31 cellular contexts compared by ENCODE assay signal in genomic region chr20:46640536-46641311, GRCh38. TPM values are rescaled to one million over a fixed set of nuclear protein-coding genes. Genes with fewer than 3 reads are reported as not detected.
DNase-seq lines count a peak whose midpoint lies in the region; FAIRE-seq and TF ChIP-seq lines count a peak whose summit lies in the region.
"Had no signal": no experiment of that assay in that cellular context is flagged by ENCODE, and none has a peak within 500 bp of the region (broad histone marks: within the 10 kb centered on the region; RNA-seq: fewer than 3 reads in every experiment).

No MANE protein-coding gene starts in this region.

- intact Hi-C loops in kidney (cut with DNase I): no loop called here

- H3K36me3 Mint-ChIP-seq in neural progenitor cell: no peaks in the 10 kb centered on the region
- no peaks in the 10 kb centered on the region for H3K36me3 Mint-ChIP-seq in HFFc6 (ENCODE audit: low read depth)
- H3K36me3 Mint-ChIP-seq: activated CD4-positive, alpha-beta memory T cell treated with anti-CD3 and anti-CD28 coated beads for 36 hours; activated naive CD4-positive, alpha-beta T cell treated with anti-CD3 and anti-CD28 coated beads, Interleukin-2, amount 10 ng/mL, durations not matched to agents 7 days and 5 days; natural killer cell treated with Interleukin-12 subunit alpha and Interleukin-12 subunit beta and Interleukin-15 and Interleukin-18, amount 100 ng/mL, for 72 hours; stimulated activated naive B cell treated with anti-CD40 and anti-IgM and Interleukin-4, amounts not matched to agents 10 μg/mL and 1 μg/mL and 100 μg/mL, for 72 hours had no signal

- FAIRE-seq in kidney (lab: Jason Lieb, UNC): no peak
- FAIRE-seq: endothelial cell of umbilical vein had no signal

- TF ChIP-seq CTCF in kidney (IDR thresholded peaks at IDR 0.05; ENCODE audit: borderline replicate concordance, extremely low read depth, insufficient read depth) (no peak), neural progenitor cell (IDR thresholded peaks at IDR 0.05) (no peak), HFFc6 (IDR thresholded peaks at IDR 0.05) (no peak)

- H3K4me3 Mint-ChIP-seq in neural progenitor cell (no peak overlapping the region), HFFc6 (no peak overlapping the region)
- H3K4me3 Mint-ChIP-seq: activated CD4-positive, alpha-beta memory T cell treated with anti-CD3 and anti-CD28 coated beads for 36 hours; activated naive CD4-positive, alpha-beta T cell treated with anti-CD3 and anti-CD28 coated beads, Interleukin-2, amount 10 ng/mL, durations not matched to agents 7 days and 5 days; brain; immature natural killer cell; natural killer cell treated with Interleukin-12 subunit alpha and Interleukin-12 subunit beta and Interleukin-15 and Interleukin-18, amount 100 ng/mL, for 72 hours; stimulated activated naive B cell treated with anti-CD40 and anti-IgM and Interleukin-4, amounts not matched to agents 10 μg/mL and 1 μg/mL and 100 μg/mL, for 72 hours had no signal

- peaks cover 19% of the 10 kb centered on the region for H3F3A ChIP-seq in neural progenitor cell (ENCODE audit: low read depth)

- H3K4me1 Mint-ChIP-seq in neural progenitor cell (peaks cover 36% of the 10 kb centered on the region), HFFc6 (ENCODE audit: low read depth) (no peaks in the 10 kb centered on the region)
- H3K4me1 Mint-ChIP-seq: activated naive CD4-positive, alpha-beta T cell treated with anti-CD3 and anti-CD28 coated beads, Interleukin-2, amount 10 ng/mL, durations not matched to agents 7 days and 5 days; immature natural killer cell; stimulated activated naive B cell treated with anti-CD40 and anti-IgM and Interleukin-4, amounts not matched to agents 10 μg/mL and 1 μg/mL and 100 μg/mL, for 72 hours had no signal

- no peak overlapping the region for H2AFZ ChIP-seq in neural progenitor cell (replicated peaks)
- H2AFZ ChIP-seq: PC-9 had no signal

- H3K27ac ChIP-seq in kidney (ENCODE audit: low read depth in 2 of 2, low read length in 2 of 2) (peak overlapping the region; percentile 85), neural progenitor cell (no peak overlapping the region)
- H3K27ac ChIP-seq: KMS-11, PC-9, skin epidermis had no signal

- H3K27ac Mint-ChIP-seq in neural progenitor cell (no peak overlapping the region), HFFc6 (no peak overlapping the region)
- H3K27ac Mint-ChIP-seq: activated CD4-positive, alpha-beta memory T cell treated with anti-CD3 and anti-CD28 coated beads for 36 hours; activated naive CD4-positive, alpha-beta T cell treated with anti-CD3 and anti-CD28 coated beads, Interleukin-2, amount 10 ng/mL, durations not matched to agents 7 days and 5 days; brain; immature natural killer cell; natural killer cell treated with Interleukin-12 subunit alpha and Interleukin-12 subunit beta and Interleukin-15 and Interleukin-18, amount 100 ng/mL, for 72 hours; stimulated activated naive B cell treated with anti-CD40 and anti-IgM and Interleukin-4, amounts not matched to agents 10 μg/mL and 1 μg/mL and 100 μg/mL, for 72 hours had no signal

- H3K27me3 Mint-ChIP-seq in neural progenitor cell (ENCODE audit: insufficient read depth, low read depth) (peaks cover 5% of the 10 kb centered on the region), HFFc6 (ENCODE audit: insufficient read depth) (peaks cover 4% of the 10 kb centered on the region; the same call in 1 of the 2 replicates)

- H3K4me2 ChIP-seq in neural progenitor cell: no peak overlapping the region
- H3K4me2 ChIP-seq: KMS-11, PC-9 had no signal

- peaks cover 4% of the 10 kb centered on the region for H4K20me1 ChIP-seq in neural progenitor cell (ENCODE audit: low read depth)

- peaks cover 7% of the 10 kb centered on the region for H3K27me3 ChIP-seq in neural progenitor cell

- H3K36me3 ChIP-seq in kidney (ENCODE audit: control insufficient read depth in 1 of 2, insufficient read depth in 2 of 2, low read length in 2 of 2) (peaks cover 4 to 9% of the 10 kb centered on the region in 2 donors), neural progenitor cell (no peaks in the 10 kb centered on the region)

- H3K9ac ChIP-seq in kidney (ENCODE audit: low read length in 2 of 2): peak overlapping the region in 1 of 2 donors; percentile 59
- no peak overlapping the region for H3K9ac ChIP-seq in neural progenitor cell
- H3K9ac ChIP-seq: KMS-11 had no signal

- H3K4me3 ChIP-seq in kidney (ENCODE audit: low read length in 2 of 2): no peak overlapping the region
- no peak overlapping the region for H3K4me3 ChIP-seq in neural progenitor cell
- H3K4me3 ChIP-seq: PC-9, skin epidermis had no signal

- H3K9me3 Mint-ChIP-seq in neural progenitor cell: no peaks in the 10 kb centered on the region
- no peaks in the 10 kb centered on the region for H3K9me3 Mint-ChIP-seq in HFFc6
- H3K9me3 Mint-ChIP-seq: activated CD4-positive, alpha-beta memory T cell treated with anti-CD3 and anti-CD28 coated beads for 36 hours; activated naive CD4-positive, alpha-beta T cell treated with anti-CD3 and anti-CD28 coated beads, Interleukin-2, amount 10 ng/mL, durations not matched to agents 7 days and 5 days; brain; immature natural killer cell; natural killer cell treated with Interleukin-12 subunit alpha and Interleukin-12 subunit beta and Interleukin-15 and Interleukin-18, amount 100 ng/mL, for 72 hours; stimulated activated naive B cell treated with anti-CD40 and anti-IgM and Interleukin-4, amounts not matched to agents 10 μg/mL and 1 μg/mL and 100 μg/mL, for 72 hours had no signal

- peak; percentile 20 for DNase-seq in NCI-H2029 (lab: John Stamatoyannopoulos, UW)
- DNase-seq in NCI-H2029 treated with DMSO at 0.1 percent for 48 hours (lab: John Stamatoyannopoulos, UW): no peak
- DNase-seq in NCI-H510A (lab: John Stamatoyannopoulos, UW): peak; percentile 17
- DNase-seq in kidney: no peak
- DNase-seq in smooth muscle cell of the brain vasculature (ENCODE audit: low read depth, low spot score): peak; percentile 53
- DNase-seq in NCI-H1417 treated with DMSO at 0.1 percent for 48 hours (lab: John Stamatoyannopoulos, UW): no peak
- no peak for DNase-seq in neural progenitor cell (ENCODE audit: low spot score)
- no peak for DNase-seq in HFFc6
- DNase-seq: 8988T; activated CD4-positive, alpha-beta memory T cell treated with anti-CD3 and anti-CD28 coated beads for 36 hours; activated CD4-positive, alpha-beta T cell treated with anti-CD3 and anti-CD28 coated beads for 1 hour; activated naive CD4-positive, alpha-beta T cell treated with anti-CD3 and anti-CD28 coated beads, Interleukin-2, amount 10 ng/mL, durations not matched to agents 7 days and 5 days; amniotic stem cell; C1 segment of cervical spinal cord; DMS79 treated with DMSO at 0.1 percent for 48 hours; GF-D8; GOT3; hypothalamus; immature natural killer cell; left colon; NCI-H1436; NCI-H2171; NCI-H526; PC-9; stimulated activated naive B cell treated with anti-CD40 and anti-IgM and Interleukin-4, amounts not matched to agents 10 μg/mL and 1 μg/mL and 100 μg/mL, for 72 hours; T-helper 2 cell had no signal

- H3K79me2 ChIP-seq in neural progenitor cell (ENCODE audit: low read depth): no peaks in the 10 kb centered on the region

- peaks cover 0 to 8% of the 10 kb centered on the region in 2 donors for H3K4me1 ChIP-seq in kidney (ENCODE audit: control insufficient read depth in 1 of 2, insufficient read depth in 1 of 2, low read depth in 1 of 2, low read length in 2 of 2)
- H3K4me1 ChIP-seq in neural progenitor cell: peaks cover 20% of the 10 kb centered on the region

- no peaks in the 10 kb centered on the region for H3K9me3 ChIP-seq in kidney (ENCODE audit: control insufficient read depth in 1 of 2, low read length in 2 of 2)
- H3K9me3 ChIP-seq in neural progenitor cell (ENCODE audit: low read depth): no peaks in the 10 kb centered on the region

RNA-seq across cellular contexts. Expression of gene SLC13A3, which starts 10.5 kb away (rescaled TPM):
- total RNA-seq in kidney (31.5 TPM), neural progenitor cell (ENCODE audit: low replicate concordance) (4.5 and 7.4 TPM in 2 replicates)
- polyA plus RNA-seq in kidney (ENCODE audit: insufficient read depth, low read depth, low replicate concordance): 241 TPM
- total RNA-seq in HFFc6 (2021; fragmentation: NEBNext Ultra II Directional; extraction: Animal tissue kit (Norgen Biotek cat#: 25700)): 1 to 10 TPM; 2.3 to 3.5 (median 2.7) TPM

RNA-seq across cellular contexts. Expression of gene TP53RK, which starts 48.5 kb away (rescaled TPM):
- total RNA-seq in kidney: 11.0 TPM
- polyA plus RNA-seq in kidney (ENCODE audit: insufficient read depth, low read depth, low replicate concordance): 9.3 TPM
- total RNA-seq in neural progenitor cell (ENCODE audit: low replicate concordance): 15.9 and 16.3 TPM in 2 replicates
- 10 to 100 TPM; 14.8 to 20.0 (median 15.8) TPM for total RNA-seq in HFFc6 (2021; fragmentation: NEBNext Ultra II Directional; extraction: Animal tissue kit (Norgen Biotek cat#: 25700))

Comparison
In these comparisons a context has a peak if more than half of its experiments do, and no peak if none do; other contexts are left out.
1. DNase-seq: peak in NCI-H2029 (single experiment), NCI-H510A (single experiment) and smooth muscle cell of the brain vasculature (single experiment); none in NCI-H2029 treated with DMSO at 0.1 percent for 48 hours (single experiment), kidney (single experiment), NCI-H1417 treated with DMSO at 0.1 percent for 48 hours (single experiment), neural progenitor cell (single experiment) and HFFc6 (single experiment).